ENCODE assay signal across 12 cellular contexts in the genomic region with DNA sequence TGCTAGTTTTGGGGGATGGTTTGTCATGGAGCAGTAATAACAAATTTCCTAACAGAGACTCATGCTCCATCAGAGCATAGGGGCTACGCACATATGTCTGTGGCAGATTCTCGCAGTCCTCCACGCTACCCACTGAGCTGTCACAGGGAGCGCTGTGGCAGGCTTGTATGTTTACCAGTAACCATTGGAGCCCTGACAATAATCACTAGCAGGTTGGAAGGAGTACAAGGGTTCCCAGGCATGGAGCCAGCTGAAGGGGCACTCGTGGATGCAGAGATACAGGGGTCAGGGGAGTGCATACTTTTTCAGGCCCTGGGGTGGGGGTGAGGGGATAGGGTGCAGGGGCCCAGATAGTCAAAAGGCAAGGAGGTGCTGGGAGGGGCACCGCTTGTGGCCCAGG. TPM values are rescaled to one million over a fixed set of nuclear protein-coding genes. Genes with fewer than 3 reads are reported as not detected.
DNase-seq lines count a peak whose midpoint lies in the region; ATAC-seq and TF ChIP-seq lines count a peak whose summit lies in the region.
"Had no signal": no experiment of that assay in that cellular context is flagged by ENCODE, and none has a peak within 500 bp of the region (broad histone marks: within the 10 kb centered on the region; RNA-seq: fewer than 3 reads in every experiment).

No MANE protein-coding gene starts in this region.

- H3K9me3 ChIP-seq in body of pancreas (no peaks in the 10 kb centered on the region), stomach smooth muscle (ENCODE audit: control insufficient read depth in 2 of 2, low read length in 2 of 2) (peaks cover 0 to 6% of the 10 kb centered on the region in 2 donors)
- H3K9me3 ChIP-seq: adrenal gland had no signal

- no peak for TF ChIP-seq CTCF in body of pancreas (IDR thresholded peaks at IDR 0.05)

- intact Hi-C loops in body of pancreas (cut with DNase I): no loop called here

- peak; percentile 42 for DNase-seq in NCI-H1694 (lab: John Stamatoyannopoulos, UW)
- peak; percentile 67 to 81 (median 72) for DNase-seq in body of pancreas
- peak; percentile 35 for DNase-seq in left kidney (ENCODE audit: low read depth, low spot score)
- no peak for DNase-seq in activated CD4-positive, CD25-positive, alpha-beta regulatory T cell treated with anti-CD3 and anti-CD28 coated beads, Interleukin-2, amount 50 U/mL, for 72 hours
- DNase-seq in activated CD4-positive, alpha-beta T cell treated with anti-CD3 and anti-CD28 coated beads for 48 hours: no peak

- H3K9ac ChIP-seq in stomach smooth muscle (ENCODE audit: low read length in 2 of 2): peak overlapping the region in 1 of 2 donors; percentile 18

- ATAC-seq in body of pancreas: peak; percentile 49
- no peak for ATAC-seq in HG03108 (IDR thresholded peaks at IDR 0.05; ENCODE audit: unreplicated experiment)
- no peak for ATAC-seq in HG03095 (IDR thresholded peaks at IDR 0.05; ENCODE audit: unreplicated experiment)

- H3K27me3 ChIP-seq in body of pancreas: no peaks in the 10 kb centered on the region
- no peaks in the 10 kb centered on the region for H3K27me3 ChIP-seq in stomach smooth muscle (ENCODE audit: control insufficient read depth in 1 of 2, insufficient read depth in 2 of 2, low read length in 2 of 2)
- H3K27me3 ChIP-seq: adrenal gland had no signal

- H3K4me3 ChIP-seq in body of pancreas: no peak overlapping the region
- H3K4me3 ChIP-seq in stomach smooth muscle (ENCODE audit: low read length in 2 of 2): no peak overlapping the region
- H3K4me3 ChIP-seq: adrenal gland, GM12878 had no signal

- H3K4me1 ChIP-seq in body of pancreas (peaks cover 52% of the 10 kb centered on the region), stomach smooth muscle (ENCODE audit: control insufficient read depth, insufficient read depth, low read length) (peaks cover 41% of the 10 kb centered on the region)

- no peak for TF ChIP-seq POLR2A in body of pancreas (IDR thresholded peaks at IDR 0.05)

- WGBS in body of pancreas, 2 donors: 18 to 37% methylated on average over 6 of the region's 6 CpGs

- H3K27ac ChIP-seq in body of pancreas: peak overlapping the region; percentile 76 to 94 (median 84)
- peak overlapping the region; percentile 69 for H3K27ac ChIP-seq in stomach smooth muscle (ENCODE audit: low read length)

- H3K36me3 ChIP-seq in body of pancreas (replicated peaks in 1 of 2; ENCODE audit: insufficient read depth in 1 of 2, low read depth in 2 of 2): no peaks in the 10 kb centered on the region
- H3K36me3 ChIP-seq in stomach smooth muscle (ENCODE audit: control insufficient read depth in 2 of 2, insufficient read depth in 2 of 2, low read length in 2 of 2): no peaks in the 10 kb centered on the region
- H3K36me3 ChIP-seq: adrenal gland had no signal

RNA-seq across cellular contexts. Expression of gene GP9, which starts 7.9 kb away (rescaled TPM):
- not detected for total RNA-seq in body of pancreas
- total RNA-seq: adrenal gland, Calu3, GM12878, PC-3 had no signal

RNA-seq across cellular contexts. Expression of gene EFCC1, which starts 51.6 kb away (rescaled TPM):
- total RNA-seq in body of pancreas: 1 to 10 TPM; 1.8 to 4.0 TPM
- total RNA-seq: Calu3, GM12878, PC-3 had no signal

RNA-seq across cellular contexts. Expression of gene CFAP92, which starts 58.8 kb away (rescaled TPM):
- not detected for total RNA-seq in body of pancreas
- total RNA-seq: GM12878 had no signal

Comparison
In these comparisons a context has a peak if more than half of its experiments do, and no peak if none do; other contexts are left out.
1. DNase-seq: peak in NCI-H1694 (single experiment), body of pancreas (4 of 4) and left kidney (single experiment); none in activated CD4-positive, CD25-positive, alpha-beta regulatory T cell treated with anti-CD3 and anti-CD28 coated beads, Interleukin-2, amount 50 U/mL, for 72 hours (single experiment) and activated CD4-positive, alpha-beta T cell treated with anti-CD3 and anti-CD28 coated beads for 48 hours (single experiment).